Comparison of ENCODE assay signal across 9 cellular contexts in the genomic region with DNA sequence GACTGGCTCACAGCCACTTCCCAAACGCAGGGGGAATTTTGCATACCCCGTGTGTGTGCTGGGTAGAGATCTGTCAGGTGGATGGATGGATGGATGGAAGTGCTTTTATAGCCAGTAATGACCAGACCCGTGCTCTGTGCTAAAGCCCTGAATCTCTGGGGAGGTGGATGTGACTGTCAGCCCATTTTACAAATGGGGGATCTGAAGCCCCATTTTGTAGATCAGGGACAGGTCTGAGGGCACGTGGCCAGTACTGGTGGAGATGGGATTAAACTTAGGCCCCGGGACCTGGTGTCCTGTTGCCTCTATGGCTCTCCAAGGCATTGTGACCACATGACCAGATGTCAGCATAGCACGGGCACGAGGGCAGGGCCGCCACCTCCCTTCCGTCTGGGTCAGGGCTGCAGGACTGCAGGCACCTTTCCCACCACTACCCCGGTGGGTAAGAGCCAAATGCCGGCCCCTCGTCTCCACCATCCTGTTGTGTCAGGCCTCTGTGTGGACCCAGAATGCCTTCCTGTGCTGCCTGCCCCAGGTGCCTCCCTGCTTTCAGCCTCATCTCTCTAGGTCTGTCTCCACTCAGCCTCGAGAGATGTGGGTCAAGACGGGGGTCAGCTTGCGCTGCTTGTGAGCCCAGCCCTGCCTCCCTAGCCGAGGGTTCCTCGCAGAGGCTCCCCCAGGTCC. TPM values are rescaled to one million over a fixed set of nuclear protein-coding genes. Genes with fewer than 3 reads are reported as not detected.
DNase-seq lines count a peak whose midpoint lies in the region; ATAC-seq, FAIRE-seq and TF ChIP-seq lines count a peak whose summit lies in the region.
"Had no signal": no experiment of that assay in that cellular context is flagged by ENCODE, and none has a peak within 500 bp of the region (broad histone marks: within the 10 kb centered on the region; RNA-seq: fewer than 3 reads in every experiment).

No MANE protein-coding gene starts in this region.

- FAIRE-seq in GM12891 (lab: Jason Lieb, UNC): peak; percentile 31

- no peaks in the 10 kb centered on the region for H3K9me3 Mint-ChIP-seq in central memory CD8-positive, alpha-beta T cell
- H3K9me3 Mint-ChIP-seq in naive thymus-derived CD8-positive, alpha-beta T cell: no peaks in the 10 kb centered on the region

- peaks cover 1% of the 10 kb centered on the region for H3K36me3 Mint-ChIP-seq in central memory CD8-positive, alpha-beta T cell (ENCODE audit: insufficient read depth)
- H3K36me3 Mint-ChIP-seq in naive thymus-derived CD8-positive, alpha-beta T cell: no peaks in the 10 kb centered on the region

- DNase-seq in AG20443 (ENCODE audit: low spot score): peak; percentile 6
- peak; percentile 13 for DNase-seq in GM12891 (ENCODE audit: insufficient read length, low spot score)
- DNase-seq in central memory CD8-positive, alpha-beta T cell (ENCODE audit: low spot score in 2 of 2): no peak
- DNase-seq in naive thymus-derived CD8-positive, alpha-beta T cell: peak in 2 of 10 donors; percentile 16 to 61
- DNase-seq in NCI-H748 treated with DMSO at 0.1 percent for 48 hours (lab: John Stamatoyannopoulos, UW): no peak
- DNase-seq in NCI-H2081 treated with DMSO at 0.1 percent for 48 hours (lab: John Stamatoyannopoulos, UW): no peak
- DNase-seq in HuH-7.5 (ENCODE audit: low spot score): no peak

- no peak for TF ChIP-seq POLR2A in GM12891 (IDR thresholded peaks at IDR 0.05; ENCODE audit: low read depth, low read length)

- peak overlapping the region; percentile 18 for H3K4me3 Mint-ChIP-seq in central memory CD8-positive, alpha-beta T cell
- H3K4me3 Mint-ChIP-seq in naive thymus-derived CD8-positive, alpha-beta T cell: peak overlapping the region; percentile 28 to 84 (median 77)

- peaks cover 20% of the 10 kb centered on the region for H3K4me1 Mint-ChIP-seq in central memory CD8-positive, alpha-beta T cell
- H3K4me1 Mint-ChIP-seq in naive thymus-derived CD8-positive, alpha-beta T cell: peaks cover 29 to 70% (median 46%) of the 10 kb centered on the region in 4 donors

- POLR2A ChIA-PET in naive thymus-derived CD8-positive, alpha-beta T cell (lab: Charles Lee): interaction anchor here (0.6 to 2.2 kb wide), 8 partner anchors 10 to 1282 kb away, joined by 3 to 6 read pairs (median 4); a partner anchor contains a TSS

- no peaks in the 10 kb centered on the region for H3K27me3 Mint-ChIP-seq in central memory CD8-positive, alpha-beta T cell
- H3K27me3 Mint-ChIP-seq in naive thymus-derived CD8-positive, alpha-beta T cell: no peaks in the 10 kb centered on the region

- ATAC-seq in central memory CD8-positive, alpha-beta T cell (replicated peaks; ENCODE audit: extremely low read depth, poor library complexity, severe bottlenecking): no peak
- no peak for ATAC-seq in naive thymus-derived CD8-positive, alpha-beta T cell
- no peak for ATAC-seq in GM21381 (IDR thresholded peaks at IDR 0.05; ENCODE audit: unreplicated experiment)

- peak overlapping the region; percentile 85 for H3K27ac Mint-ChIP-seq in central memory CD8-positive, alpha-beta T cell (ENCODE audit: low read depth)
- H3K27ac Mint-ChIP-seq in naive thymus-derived CD8-positive, alpha-beta T cell: peak overlapping the region; percentile 82 to 94 (median 92)

TF ChIP-seq in GM12891, 5 proteins besides CTCF, POLR2A, EP300 and RAD21:
- TF ChIP-seq POU2F2 (IDR thresholded peaks at IDR 0.05; ENCODE audit: low read depth, low read length): no peak
- TF ChIP-seq POLR2AphosphoS5 (IDR thresholded peaks at IDR 0.05; ENCODE audit: low read depth, low read length): no peak
- TF ChIP-seq PAX5 (IDR thresholded peaks at IDR 0.05; ENCODE audit: insufficient read depth, low read length, severe bottlenecking): no peak
- no peak for TF ChIP-seq TAF1 (IDR thresholded peaks at IDR 0.05; ENCODE audit: low read depth, low read length)
- no peak for TF ChIP-seq SPI1 (IDR thresholded peaks at IDR 0.05; ENCODE audit: low read depth, low read length)
TF ChIP-seq in GM12891: peak in this region for 0.

RNA-seq across cellular contexts. Expression of a gene that starts 38.4 kb away (rescaled TPM):
- polyA plus RNA-seq in GM12891 (2012; ENCODE audit: low read depth, missing spikeins): 2.2 TPM
- 10 to 100 TPM; 10.2 to 10.5 TPM for total RNA-seq in naive thymus-derived CD8-positive, alpha-beta T cell
- polyA plus RNA-seq in naive thymus-derived CD8-positive, alpha-beta T cell: 10 to 100 TPM in 1 of 3 donors, 1 to 10 TPM in 2; 6.2 to 10.9 (median 6.4) TPM
- total RNA-seq: pulmonary artery endothelial cell had no signal

RNA-seq across cellular contexts. Expression of a gene that starts 51.2 kb away (rescaled TPM):
- polyA plus RNA-seq in GM12891 (2012; ENCODE audit: low read depth, missing spikeins): 2.8 TPM
- 10 to 100 TPM; 12.2 to 14.3 TPM for total RNA-seq in naive thymus-derived CD8-positive, alpha-beta T cell
- polyA plus RNA-seq in naive thymus-derived CD8-positive, alpha-beta T cell: 1 to 10 TPM; 1.6 to 5.0 (median 3.5) TPM

Comparison
In these comparisons a context has a peak if more than half of its experiments do, and no peak if none do; other contexts are left out.
1. DNase-seq: peak in AG20443 (single experiment) and GM12891 (single experiment); none in central memory CD8-positive, alpha-beta T cell (0 of 2), NCI-H748 treated with DMSO at 0.1 percent for 48 hours (single experiment), NCI-H2081 treated with DMSO at 0.1 percent for 48 hours (single experiment) and HuH-7.5 (single experiment).